ENCODE assay signal across 25 cellular contexts in genomic region chr2:74675090-74675489, GRCh38. TPM values are rescaled to one million over a fixed set of nuclear protein-coding genes. Genes with fewer than 3 reads are reported as not detected.
DNase-seq lines count a peak whose midpoint lies in the region; ATAC-seq, FAIRE-seq and TF ChIP-seq lines count a peak whose summit lies in the region.
"Had no signal": no experiment of that assay in that cellular context is flagged by ENCODE, and none has a peak within 500 bp of the region (broad histone marks: within the 10 kb centered on the region; RNA-seq: fewer than 3 reads in every experiment).

No MANE protein-coding gene starts in this region.

- CTCF ChIA-PET in PC-3 (lab: Charles Lee): no interaction called here

- POLR2A ChIA-PET in PC-3 (lab: Charles Lee; ENCODE audit: unreplicated experiment): no interaction called here

- no peaks in the 10 kb centered on the region for H3K4me1 Mint-ChIP-seq in endodermal cell
- H3K4me1 Mint-ChIP-seq: stimulated activated naive B cell treated with anti-CD40 and anti-IgM and Interleukin-4, amounts not matched to agents 10 μg/mL and 1 μg/mL and 100 μg/mL, for 72 hours had no signal

- no peak overlapping the region for H3K4me3 Mint-ChIP-seq in endodermal cell
- H3K4me3 Mint-ChIP-seq: activated naive CD8-positive, alpha-beta T cell; activated T-helper 1 cell treated with anti-CD3 and anti-CD28 coated beads, Interleukin-12 subunit alpha, Interleukin-12 subunit beta, Interleukin-2, Interleukin-4 antibody, amounts not matched to agents 30 ng/mL and 10 ng/mL and 1 ng/mL, durations not matched to agents 14 hours and 24 hours and 36 hours; stimulated activated naive B cell treated with anti-CD40 and anti-IgM and Interleukin-4, amounts not matched to agents 10 μg/mL and 1 μg/mL and 100 μg/mL, for 72 hours had no signal

- DNase-seq in PC-3 (no peak), endodermal cell (peak; percentile 67), mesendoderm (peak; percentile 16), frontal cortex (ENCODE audit: low spot score in 2 of 2) (no peak), SKM-1 (lab: John Stamatoyannopoulos, UW; ENCODE audit: unreplicated experiment) (no peak)
- no peak for DNase-seq in stimulated activated CD4-positive, alpha-beta T cell treated with anti-CD3 and anti-CD28 coated beads, Interleukin-12 subunit alpha, Interleukin-12 subunit beta, amount 100 ng/mL, for 4 hours
- DNase-seq: activated CD4-positive, alpha-beta T cell treated with anti-CD3 and anti-CD28 coated beads for 4 hours; AML-193; Caco-2; dermis blood vessel endothelial cell; GOT3; heart left ventricle; kidney; NCI-H2029; stimulated activated naive B cell treated with anti-CD40 and anti-IgM and Interleukin-4, amounts not matched to agents 10 μg/mL and 1 μg/mL and 100 μg/mL, for 72 hours had no signal

- no peak overlapping the region for H3K4ac ChIP-seq in mesendoderm (ENCODE audit: low read depth, low read length)

- no peak overlapping the region for H2BK5ac ChIP-seq in mesendoderm (ENCODE audit: low read length)

- peaks cover 5% of the 10 kb centered on the region for H3K36me3 Mint-ChIP-seq in endodermal cell (ENCODE audit: low read depth)

- no peak overlapping the region for H2AK5ac ChIP-seq in mesendoderm (ENCODE audit: low read length)

- no peaks in the 10 kb centered on the region for H3F3A ChIP-seq in PC-3 (ENCODE audit: low read length, unreplicated experiment)

- no peak overlapping the region for H3K9ac ChIP-seq in PC-3 (ENCODE audit: low read length)
- H3K9ac ChIP-seq in endodermal cell (ENCODE audit: extremely low read depth, low read length, poor library complexity, severe bottlenecking): no peak overlapping the region
- no peak overlapping the region for H3K9ac ChIP-seq in mesendoderm (ENCODE audit: low read length)

- no peaks in the 10 kb centered on the region for H4K20me1 ChIP-seq in PC-3 (ENCODE audit: low read length)

- 89 to 90% methylated on average over 5 to 6 of the region's 6 CpGs for WGBS in endodermal cell (ENCODE audit: insufficient coverage in 1 of 2, insufficient read length in 1 of 2), 2 experiments
- WGBS in mesendoderm (ENCODE audit: extremely low coverage, insufficient coverage, low lambda C conversion rate): no CpG with 5 or more reads among the region's 6 CpGs

- H3K56ac ChIP-seq in mesendoderm (ENCODE audit: low read length): no peak overlapping the region

- H3K9me2 ChIP-seq in PC-3 (replicated peaks; ENCODE audit: low read length): no peaks in the 10 kb centered on the region

- H2BK120ac ChIP-seq in mesendoderm (ENCODE audit: low read depth, low read length): no peak overlapping the region

- no peak overlapping the region for H2BK15ac ChIP-seq in mesendoderm (replicated peaks; ENCODE audit: low read depth)

- H3K79me1 ChIP-seq in mesendoderm (ENCODE audit: low read length): no peaks in the 10 kb centered on the region

- H3K4me3 ChIP-seq in PC-3 (ENCODE audit: low read length) (no peak overlapping the region), endodermal cell (ENCODE audit: low read length) (no peak overlapping the region), mesendoderm (ENCODE audit: low read length) (no peak overlapping the region)
- H3K4me3 ChIP-seq: heart left ventricle, lung had no signal

- H2AFZ ChIP-seq in PC-3 (ENCODE audit: low read length): no peak overlapping the region

- TF ChIP-seq CTCF in GM12874 (IDR thresholded peaks at IDR 0.05; ENCODE audit: insufficient read depth, low read depth, low read length) (0 out of 2 replicates have a peak, but pooled peaks have one; percentile 21), PC-3 (conservative IDR thresholded peaks at IDR 0.05; ENCODE audit: low read depth, low read length) (peak; percentile 54), endodermal cell (conservative IDR thresholded peaks at IDR 0.05) (peak; percentile 59)

- no peak overlapping the region for H3K23ac ChIP-seq in mesendoderm (ENCODE audit: low read length)

- H3K9me3 ChIP-seq in PC-3 (ENCODE audit: low read length) (no peaks in the 10 kb centered on the region), endodermal cell (ENCODE audit: control insufficient read depth, low read length) (no peaks in the 10 kb centered on the region)
- H3K9me3 ChIP-seq: Caco-2, heart left ventricle had no signal

- BruUV-seq in PC-3 (replicated peaks; lab: Mats Ljungman, UMichigan): no TSS peak

- H3K18ac ChIP-seq in mesendoderm (ENCODE audit: low read length): no peak overlapping the region

- ATAC-seq in PC-3 (no peak), GM18909 (IDR thresholded peaks at IDR 0.05; ENCODE audit: poor library complexity, unreplicated experiment) (no peak)
- ATAC-seq: heart left ventricle; sciatic nerve; stimulated activated naive B cell treated with anti-CD40 and anti-IgM and Interleukin-4, amounts not matched to agents 10 μg/mL and 1 μg/mL and 100 μg/mL, for 72 hours had no signal

- H3K79me2 ChIP-seq in PC-3 (ENCODE audit: low read length) (no peaks in the 10 kb centered on the region), mesendoderm (ENCODE audit: control insufficient read depth, insufficient read depth, low read length) (no peaks in the 10 kb centered on the region)

- intact Hi-C loops in PC-3 (cut with micrococcal nuclease): no loop called here

- H3K27me3 ChIP-seq in PC-3 (ENCODE audit: low read length) (no peaks in the 10 kb centered on the region), endodermal cell (ENCODE audit: control insufficient read depth, insufficient read depth, low read length, poor library complexity, severe bottlenecking) (no peaks in the 10 kb centered on the region), mesendoderm (ENCODE audit: insufficient read depth, low read length, poor library complexity) (no peaks in the 10 kb centered on the region)
- H3K27me3 ChIP-seq: heart left ventricle had no signal

- H3K27ac Mint-ChIP-seq in endodermal cell: no peak overlapping the region
- H3K27ac Mint-ChIP-seq: activated naive CD8-positive, alpha-beta T cell; activated T-helper 1 cell treated with anti-CD3 and anti-CD28 coated beads, Interleukin-12 subunit alpha, Interleukin-12 subunit beta, Interleukin-2, Interleukin-4 antibody, amounts not matched to agents 30 ng/mL and 10 ng/mL and 1 ng/mL, durations not matched to agents 14 hours and 24 hours and 36 hours; stimulated activated naive B cell treated with anti-CD40 and anti-IgM and Interleukin-4, amounts not matched to agents 10 μg/mL and 1 μg/mL and 100 μg/mL, for 72 hours had no signal

- H4K8ac ChIP-seq in mesendoderm (ENCODE audit: low read depth, low read length): no peak overlapping the region

- no peak overlapping the region for H4K5ac ChIP-seq in mesendoderm (ENCODE audit: low read length)

- no peaks in the 10 kb centered on the region for H3K4me1 ChIP-seq in PC-3 (ENCODE audit: insufficient read depth, low read length)
- H3K4me1 ChIP-seq in endodermal cell (ENCODE audit: control insufficient read depth, insufficient read depth, low read length): no peaks in the 10 kb centered on the region
- no peaks in the 10 kb centered on the region for H3K4me1 ChIP-seq in mesendoderm (ENCODE audit: control insufficient read depth, low read depth, low read length)
- H3K4me1 ChIP-seq: Caco-2, heart left ventricle had no signal

- H3K36me3 ChIP-seq in PC-3 (ENCODE audit: low read depth, low read length): 0 out of 2 replicates have a peak, but pooled peaks cover 3% of the 10 kb centered on the region
- peaks cover 4% of the 10 kb centered on the region for H3K36me3 ChIP-seq in endodermal cell (ENCODE audit: control insufficient read depth, insufficient read depth, low read length)
- H3K36me3 ChIP-seq in mesendoderm (ENCODE audit: control insufficient read depth, insufficient read depth, low read length): no peaks in the 10 kb centered on the region

- H3K9me3 Mint-ChIP-seq in endodermal cell: no peaks in the 10 kb centered on the region
- H3K9me3 Mint-ChIP-seq: activated T-helper 1 cell treated with anti-CD3 and anti-CD28 coated beads, Interleukin-12 subunit alpha, Interleukin-12 subunit beta, Interleukin-2, Interleukin-4 antibody, amounts not matched to agents 30 ng/mL and 10 ng/mL and 1 ng/mL, durations not matched to agents 14 hours and 24 hours and 36 hours; stimulated activated naive B cell treated with anti-CD40 and anti-IgM and Interleukin-4, amounts not matched to agents 10 μg/mL and 1 μg/mL and 100 μg/mL, for 72 hours had no signal

- no peak for FAIRE-seq in frontal cortex (lab: Jason Lieb, UNC)
- FAIRE-seq: GM18507, kidney had no signal

- H3K27ac ChIP-seq in PC-3 (ENCODE audit: low read length): no peak overlapping the region
- no peak overlapping the region for H3K27ac ChIP-seq in endodermal cell (ENCODE audit: low read depth, low read length)
- no peak overlapping the region for H3K27ac ChIP-seq in mesendoderm (ENCODE audit: low read depth, low read length)
- H3K27ac ChIP-seq: epithelial cell of prostate, heart left ventricle had no signal

- H3K4me2 ChIP-seq in PC-3 (ENCODE audit: low read length) (no peak overlapping the region), mesendoderm (ENCODE audit: low read length) (no peak overlapping the region)

- no peaks in the 10 kb centered on the region for H3K27me3 Mint-ChIP-seq in endodermal cell (ENCODE audit: insufficient read depth)
- H3K27me3 Mint-ChIP-seq: activated naive CD8-positive, alpha-beta T cell; stimulated activated naive B cell treated with anti-CD40 and anti-IgM and Interleukin-4, amounts not matched to agents 10 μg/mL and 1 μg/mL and 100 μg/mL, for 72 hours had no signal

RNA-seq across cellular contexts. Expression of gene SEMA4F, which starts 21.0 kb away (rescaled TPM):
- total RNA-seq in PC-3 (2014; rRNA removed): 7.6 and 13.9 TPM in 2 replicates
- total RNA-seq in endodermal cell: 10 to 100 TPM in 1 of 2 donors, 1 to 10 TPM in 1; 7.0 to 10.1 TPM
- polyA plus RNA-seq in endodermal cell (2013, experiment 1 of 2): 10.4 TPM
- polyA plus RNA-seq in endodermal cell (2013, experiment 2 of 2): 9.3 TPM
- polyA plus RNA-seq in mesendoderm (2013, experiment 1 of 2): 1.0 TPM
- polyA plus RNA-seq in mesendoderm (2013, experiment 2 of 2): 1.4 TPM
- total RNA-seq in frontal cortex: 14.7 TPM

RNA-seq across cellular contexts. Expression of gene M1AP, which starts 27.0 kb away (rescaled TPM):
- total RNA-seq in PC-3 (2014; rRNA removed) (not detected in 2 replicates), endodermal cell (1 to 10 TPM; 3.8 to 5.5 TPM), frontal cortex (0.41 TPM)
- 0.28 TPM for polyA plus RNA-seq in endodermal cell (2013, experiment 1 of 2)
- polyA plus RNA-seq in endodermal cell (2013, experiment 2 of 2): 0.21 TPM
- 2.0 TPM for polyA plus RNA-seq in mesendoderm (2013, experiment 1 of 2)
- 2.0 TPM for polyA plus RNA-seq in mesendoderm (2013, experiment 2 of 2)
- total RNA-seq: Caco-2, dermis blood vessel endothelial cell, myocyte, osteocyte had no signal

Comparison
In these comparisons a context has a peak if more than half of its experiments do, and no peak if none do; other contexts are left out.
1. DNase-seq: peak in endodermal cell (single experiment) and mesendoderm (single experiment); none in PC-3 (single experiment), frontal cortex (0 of 2), SKM-1 (single experiment) and stimulated activated CD4-positive, alpha-beta T cell treated with anti-CD3 and anti-CD28 coated beads, Interleukin-12 subunit alpha, Interleukin-12 subunit beta, amount 100 ng/mL, for 4 hours (single experiment).
2. Peak in every context shown above with its lines, with median percentiles within 50 percentile points of each other: CTCF ChIP-seq.